Comparison of ENCODE assay signal across 8 cellular contexts in genomic region chr10:119726291-119727261, GRCh38.
DNase-seq lines count a peak whose midpoint lies in the region.

No MANE protein-coding gene starts in this region.

- no peaks in the 10 kb centered on the region for H3K9me3 ChIP-seq in neuron (ENCODE audit: low read length)

- H2AFZ ChIP-seq in neuron (ENCODE audit: low read depth, low read length) = peak overlapping the region; percentile 41

- DNase-seq in stimulated activated CD4-positive, alpha-beta T cell treated with anti-CD3 and anti-CD28 coated beads, Interleukin-12 subunit alpha, Interleukin-12 subunit beta, amount 100 ng/mL, for 4 hours = peak; percentile 45
- DNase-seq in stimulated activated CD4-positive, alpha-beta T cell treated with anti-CD3 and anti-CD28 coated beads, Interleukin-1b, Interleukin-23, amount 100 ng/mL, for 48 hours = no peak
- DNase-seq in T-helper 9 cell = peak; percentile 44
- DNase-seq in epithelial cell of prostate (ENCODE audit: low read depth, low spot score) = no peak
- no peak for DNase-seq in AG20443 (ENCODE audit: low spot score)
- no peak for DNase-seq in hepatic stellate cell (ENCODE audit: low spot score)
- DNase-seq in AG08396 (ENCODE audit: low spot score) = no peak

- H3K27me3 ChIP-seq in neuron (ENCODE audit: insufficient read depth, low read length) = no peaks in the 10 kb centered on the region

- peaks cover 28% of the 10 kb centered on the region for H3K4me1 ChIP-seq in neuron (ENCODE audit: insufficient read depth, low read length)

- peak overlapping the region; percentile 57 for H3K4me3 ChIP-seq in neuron (ENCODE audit: low read length)

- no peaks in the 10 kb centered on the region for H3K36me3 ChIP-seq in neuron (ENCODE audit: insufficient read depth, low read length)

- H3K27ac ChIP-seq in epithelial cell of prostate = peak overlapping the region; percentile 69

Comparison
In these comparisons a context has a peak if more than half of its experiments do, and no peak if none do; other contexts are left out.
1. DNase-seq: peak in stimulated activated CD4-positive, alpha-beta T cell treated with anti-CD3 and anti-CD28 coated beads, Interleukin-12 subunit alpha, Interleukin-12 subunit beta, amount 100 ng/mL, for 4 hours (single experiment) and T-helper 9 cell (single experiment); none in stimulated activated CD4-positive, alpha-beta T cell treated with anti-CD3 and anti-CD28 coated beads, Interleukin-1b, Interleukin-23, amount 100 ng/mL, for 48 hours (single experiment), epithelial cell of prostate (single experiment), AG20443 (single experiment), hepatic stellate cell (single experiment) and AG08396 (single experiment).